Comparison of ENCODE assay signal across 15 cellular contexts in genomic region chr2:9488583-9489547, GRCh38. TPM values are rescaled to one million over a fixed set of nuclear protein-coding genes. Genes with fewer than 3 reads are reported as not detected.
A peak's percentile ranks its signal among the peaks of the same experiment; 100 is the strongest.
DNase-seq lines count a peak whose midpoint lies in the region; ATAC-seq, FAIRE-seq and TF ChIP-seq lines count a peak whose summit lies in the region.
"Had no signal": no experiment of that assay in that cellular context is flagged by ENCODE, and none has a peak within 500 bp of the region (broad histone marks: within the 10 kb centered on the region; RNA-seq: fewer than 3 reads in every experiment).

No MANE protein-coding gene starts in this region.

- peak overlapping the region in 2 of 3 donors; percentile 54 to 67 for H3K27ac Mint-ChIP-seq in CD4-positive, CD25-positive, alpha-beta regulatory T cell
- peak overlapping the region; percentile 87 for H3K27ac Mint-ChIP-seq in activated T-helper 17 cell treated with anti-CD3 and anti-CD28 coated beads, Interleukin-2, amount 50 U/mL, for 72 hours
- H3K27ac Mint-ChIP-seq: mesothelial cell of epicardium had no signal

- intact Hi-C loops in left lung (cut with DNase I) = no loop called here
- intact Hi-C loops in lower leg skin (cut with DNase I; ENCODE audit: low total_unique reads) = no loop called here
- intact Hi-C loops in PC-9 (cut with micrococcal nuclease; ENCODE audit: unreplicated experiment) = no loop called here

- H2AFZ ChIP-seq in PC-9 = no peak overlapping the region

- H3K4me2 ChIP-seq in A549 (peak overlapping the region; percentile 8; the same call in 1 of the 3 replicates), PC-9 (no peak overlapping the region)

- no TSS peak for BruUV-seq in PC-9 (replicated peaks; lab: Mats Ljungman, UMichigan)

- H3K36me3 ChIP-seq in CD4-positive, CD25-positive, alpha-beta regulatory T cell (ENCODE audit: control insufficient read depth, insufficient read depth, low read length) = peaks cover 96% of the 10 kb centered on the region
- peaks cover 11 to 100% of the 10 kb centered on the region in 2 donors for H3K36me3 ChIP-seq in left lung
- H3K36me3 ChIP-seq in PC-9 (ENCODE audit: low read depth) = peaks cover 75% of the 10 kb centered on the region

- no peaks in the 10 kb centered on the region for H3K27me3 Mint-ChIP-seq in CD4-positive, CD25-positive, alpha-beta regulatory T cell
- no peaks in the 10 kb centered on the region for H3K27me3 Mint-ChIP-seq in activated T-helper 17 cell treated with anti-CD3 and anti-CD28 coated beads, Interleukin-2, amount 50 U/mL, for 72 hours

- TF ChIP-seq EP300 in A549 (IDR thresholded peaks at IDR 0.05) = no peak

- no peak overlapping the region for H3K27ac ChIP-seq in A549
- H3K27ac ChIP-seq in CD4-positive, CD25-positive, alpha-beta regulatory T cell (ENCODE audit: insufficient read depth, low read length, poor library complexity, severe bottlenecking) = peak overlapping the region; percentile 6
- H3K27ac ChIP-seq in left lung = no peak overlapping the region
- no peak overlapping the region for H3K27ac ChIP-seq in PC-9

- ATAC-seq in A549 (peak in 1 of 2 experiments; percentile 24; a peak in 2 of 6 replicates), left lung (peak; percentile 38), HG03442 (IDR thresholded peaks at IDR 0.05; ENCODE audit: unreplicated experiment) (no peak)
- ATAC-seq in CD4-positive, CD25-positive, alpha-beta regulatory T cell (ENCODE audit: low read depth in 2 of 2) = no peak
- ATAC-seq in activated T-helper 17 cell treated with anti-CD3 and anti-CD28 coated beads, Interleukin-2, amount 50 U/mL, for 72 hours (replicated peaks) = peak; percentile 84

- peaks cover 6% of the 10 kb centered on the region for H4K20me1 ChIP-seq in PC-9 (ENCODE audit: insufficient read depth)

- FAIRE-seq in A549 (lab: Jason Lieb, UNC) = no peak

- no peak for TF ChIP-seq CTCF in A549 (IDR thresholded peaks at IDR 0.05)
- TF ChIP-seq CTCF in left lung (IDR thresholded peaks at IDR 0.05) = no peak
- TF ChIP-seq CTCF in lower leg skin (IDR thresholded peaks at IDR 0.05) = no peak
- no peak for TF ChIP-seq CTCF in PC-9 (conservative IDR thresholded peaks at IDR 0.05)

- no peaks in the 10 kb centered on the region for H3K27me3 ChIP-seq in CD4-positive, CD25-positive, alpha-beta regulatory T cell (ENCODE audit: control insufficient read depth, insufficient read depth, low read length)
- H3K27me3 ChIP-seq in left lung (no peaks in the 10 kb centered on the region), PC-9 (ENCODE audit: insufficient read depth, low read depth) (no peaks in the 10 kb centered on the region)
- H3K27me3 ChIP-seq: MG63 had no signal

- H3F3A ChIP-seq in PC-9 (ENCODE audit: insufficient read depth, low read depth) = peaks cover 30% of the 10 kb centered on the region; the same call in 1 of the 2 replicates

- peaks cover 49% of the 10 kb centered on the region for H3K36me3 Mint-ChIP-seq in CD4-positive, CD25-positive, alpha-beta regulatory T cell
- peaks cover 100% of the 10 kb centered on the region for H3K36me3 Mint-ChIP-seq in activated T-helper 17 cell treated with anti-CD3 and anti-CD28 coated beads, Interleukin-2, amount 50 U/mL, for 72 hours (ENCODE audit: low read depth)

- POLR2A ChIA-PET in A549 (lab: Yijun Ruan, JAX) (no interaction called here), PC-9 (lab: Charles Lee; ENCODE audit: unreplicated experiment) (no interaction called here)

- H3K4me3 Mint-ChIP-seq in CD4-positive, CD25-positive, alpha-beta regulatory T cell = no peak overlapping the region
- no peak overlapping the region for H3K4me3 Mint-ChIP-seq in activated T-helper 17 cell treated with anti-CD3 and anti-CD28 coated beads, Interleukin-2, amount 50 U/mL, for 72 hours
- H3K4me3 Mint-ChIP-seq: mesothelial cell of epicardium had no signal

- no peaks in the 10 kb centered on the region for H3K9me2 ChIP-seq in PC-9 (ENCODE audit: insufficient read depth)

- 100% methylated on average over 1 of the region's 1 CpG for WGBS in A549 (ENCODE audit: missing lambda C conversion rate)
- 100% methylated on average over 1 of the region's 1 CpG for WGBS in lower leg skin, 2 donors

- peaks cover 7 to 19% (median 12%) of the 10 kb centered on the region in 4 donors for H3K4me1 Mint-ChIP-seq in CD4-positive, CD25-positive, alpha-beta regulatory T cell
- peaks cover 17% of the 10 kb centered on the region for H3K4me1 Mint-ChIP-seq in activated T-helper 17 cell treated with anti-CD3 and anti-CD28 coated beads, Interleukin-2, amount 50 U/mL, for 72 hours
- H3K4me1 Mint-ChIP-seq: mesothelial cell of epicardium had no signal

- no peak for TF ChIP-seq POLR2A in A549 (IDR thresholded peaks at IDR 0.05; ENCODE audit: low read length)
- no peak for TF ChIP-seq POLR2A in lower leg skin (IDR thresholded peaks at IDR 0.05)

- CTCF ChIA-PET in A549 (lab: Yijun Ruan, JAX) (no interaction called here), PC-9 (lab: Charles Lee) (no interaction called here)

- no peak for DNase-seq in A549 (ENCODE audit: low read depth in 1 of 2, low spot score in 1 of 2)
- no peak for DNase-seq in CD4-positive, CD25-positive, alpha-beta regulatory T cell
- no peak for DNase-seq in left lung
- no peak for DNase-seq in lower leg skin (ENCODE audit: low spot score in 2 of 2)
- DNase-seq in LoVo (ENCODE audit: low spot score) = no peak
- DNase-seq in PC-9 = no peak
- DNase-seq: activated effector memory CD4-positive, alpha-beta T cell treated with Interleukin-2 at 50 U/mL for 16 hours; islet precursor cell; MG63; NCI-H2081 treated with DMSO at 0.1 percent for 48 hours; substantia nigra had no signal

- H3K9me3 Mint-ChIP-seq in CD4-positive, CD25-positive, alpha-beta regulatory T cell = no peaks in the 10 kb centered on the region
- no peaks in the 10 kb centered on the region for H3K9me3 Mint-ChIP-seq in activated T-helper 17 cell treated with anti-CD3 and anti-CD28 coated beads, Interleukin-2, amount 50 U/mL, for 72 hours
- H3K9me3 Mint-ChIP-seq: mesothelial cell of epicardium had no signal

- no peaks in the 10 kb centered on the region for H3K79me2 ChIP-seq in PC-9 (ENCODE audit: low read depth)

- H3K4me3 ChIP-seq in A549 (no peak overlapping the region), left lung (no peak overlapping the region), lower leg skin (ENCODE audit: low read depth, poor library complexity, severe bottlenecking) (no peak overlapping the region), PC-9 (no peak overlapping the region)
- H3K4me3 ChIP-seq in CD4-positive, CD25-positive, alpha-beta regulatory T cell (ENCODE audit: low read depth, low read length) = no peak overlapping the region
- H3K4me3 ChIP-seq: MG63 had no signal

- no peaks in the 10 kb centered on the region for H3K9me3 ChIP-seq in A549
- H3K9me3 ChIP-seq in CD4-positive, CD25-positive, alpha-beta regulatory T cell (ENCODE audit: control insufficient read depth in 2 of 2, low read length in 2 of 2) = no peaks in the 10 kb centered on the region
- H3K9me3 ChIP-seq in left lung = no peaks in the 10 kb centered on the region
- H3K9me3 ChIP-seq in PC-9 (ENCODE audit: insufficient read depth, low read depth) = no peaks in the 10 kb centered on the region
- H3K9me3 ChIP-seq: MG63 had no signal

- H3K4me1 ChIP-seq in A549 (peaks cover 11% of the 10 kb centered on the region; the same call in 2 of the 3 replicates), left lung (peaks cover 0 to 4% of the 10 kb centered on the region in 2 donors), PC-9 (replicated peaks; ENCODE audit: insufficient read depth) (no peaks in the 10 kb centered on the region)
- H3K4me1 ChIP-seq in CD4-positive, CD25-positive, alpha-beta regulatory T cell (ENCODE audit: control insufficient read depth, insufficient read depth, low read length, poor library complexity, severe bottlenecking) = no peaks in the 10 kb centered on the region

- no peak for TF ChIP-seq RAD21 in A549 (conservative IDR thresholded peaks at IDR 0.05 in 1 of 2, IDR thresholded peaks at IDR 0.05 in 1 of 2)

TF ChIP-seq in A549, 52 proteins besides CTCF, POLR2A, EP300 and RAD21:
- TF ChIP-seq HOXB13 (CRISPR knock-in tag; IDR thresholded peaks at IDR 0.05; ENCODE audit: low read depth) = no peak
- no peak for TF ChIP-seq CHD4 (IDR thresholded peaks at IDR 0.05; ENCODE audit: borderline replicate concordance)
- no peak for TF ChIP-seq NR3C1 (IDR thresholded peaks at IDR 0.05)
- TF ChIP-seq TFCP2L1 (CRISPR knock-in tag; IDR thresholded peaks at IDR 0.05) = no peak
- no peak for TF ChIP-seq ZFP36 (IDR thresholded peaks at IDR 0.05; ENCODE audit: borderline replicate concordance, partially characterized antibody)
- no peak for TF ChIP-seq HOXA7 (CRISPR knock-in tag; IDR thresholded peaks at IDR 0.05)
- no peak for TF ChIP-seq CHD2 (IDR thresholded peaks at IDR 0.05; ENCODE audit: low read length, partially characterized antibody)

RNA-seq across cellular contexts. Expression of gene IAH1, which starts 14.5 kb away (rescaled TPM):
- polyA plus RNA-seq in A549 (2011; rRNA removed) = 163 and 187 TPM in 2 replicates
- 84.1 and 86.5 TPM in 2 replicates for polyA plus RNA-seq in A549 (2012; cell fraction: cytosol; rRNA removed)
- polyA plus RNA-seq in A549 (2012; cell fraction: nucleus; rRNA removed) = 26.4 and 42.4 TPM in 2 replicates
- polyA plus RNA-seq in A549 (2017; fragmentation: RNase III; extraction: RNeasy Plus Mini Kit Qiagen cat#74134 plus additional on column Dnase treatment) = 68.3 to 78.4 TPM (median 75.4 TPM) in 3 replicates
- polyA minus RNA-seq in A549 (2011; rRNA and poly(A)+ RNA removed) = 64.4 and 66.8 TPM in 2 replicates
- total RNA-seq in CD4-positive, CD25-positive, alpha-beta regulatory T cell = 40.7 TPM
- 100 to 1,000 TPM in 2 of 4 donors, 10 to 100 TPM in 2; 87.6 to 108 (median 98.0) TPM for polyA plus RNA-seq in CD4-positive, CD25-positive, alpha-beta regulatory T cell
- total RNA-seq in activated T-helper 17 cell treated with anti-CD3 and anti-CD28 coated beads, Interleukin-2, amount 50 U/mL, for 72 hours = 10 to 100 TPM; 61.2 to 65.1 TPM
- 10 to 100 TPM; 46.3 to 56.0 TPM for total RNA-seq in left lung
- 10 to 100 TPM; 11.5 to 35.7 (median 27.7) TPM for total RNA-seq in lower leg skin
- 28.7 and 37.3 TPM in 2 replicates for total RNA-seq in PC-9 (2021)
- total RNA-seq: G401 had no signal

Comparison
In these comparisons a context has a peak if more than half of its experiments do, and no peak if none do; other contexts are left out.
1. ATAC-seq: peak in activated T-helper 17 cell treated with anti-CD3 and anti-CD28 coated beads, Interleukin-2, amount 50 U/mL, for 72 hours (single experiment) and left lung (single experiment); none in CD4-positive, CD25-positive, alpha-beta regulatory T cell (0 of 2) and HG03442 (single experiment).